15 cellular contexts compared by ENCODE assay signal in the genomic region with DNA sequence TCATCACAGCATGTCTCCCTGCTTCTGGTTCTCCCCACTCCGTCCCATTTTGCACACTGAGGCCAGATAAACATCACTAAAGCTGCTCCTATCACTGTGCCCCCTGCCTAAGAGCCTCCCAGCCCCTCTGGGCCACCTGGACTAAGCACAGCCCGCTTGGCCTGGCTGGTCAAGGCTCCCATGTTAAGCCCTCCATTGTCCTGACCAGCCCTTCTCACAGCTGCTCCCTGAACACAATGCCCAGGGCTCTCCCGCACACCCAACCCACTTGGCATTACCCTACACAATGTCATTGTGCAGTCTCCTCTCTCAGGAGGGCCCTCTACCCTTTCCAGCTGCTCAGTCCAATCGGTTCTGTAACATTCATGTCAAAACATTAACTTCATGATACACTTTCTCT.
DNase-seq lines count a peak whose midpoint lies in the region; ATAC-seq, FAIRE-seq and TF ChIP-seq lines count a peak whose summit lies in the region.
"Had no signal": no experiment of that assay in that cellular context is flagged by ENCODE, and none has a peak within 500 bp of the region (broad histone marks: within the 10 kb centered on the region; RNA-seq: fewer than 3 reads in every experiment).

No MANE protein-coding gene starts in this region.

- TF ChIP-seq EP300 in H1 (IDR thresholded peaks at IDR 0.05; ENCODE audit: borderline replicate concordance in 1 of 2, low read depth in 2 of 2, low read length in 2 of 2) (no peak), transverse colon (IDR thresholded peaks at IDR 0.05; ENCODE audit: low read depth) (no peak)

- H3K36me3 Mint-ChIP-seq in nephron (ENCODE audit: low read depth) (no peaks in the 10 kb centered on the region), T-helper 17 cell (ENCODE audit: low read depth) (peaks cover 2% of the 10 kb centered on the region)

- no peak for FAIRE-seq in H1 (lab: Jason Lieb, UNC)
- FAIRE-seq: A204.1, D721Med, K562 had no signal

- H3K9ac ChIP-seq in H1 (replicated peaks in 1 of 4; ENCODE audit: extremely low read depth in 1 of 4, low read depth in 3 of 4, low read length in 3 of 4) = no peak overlapping the region

- H4K91ac ChIP-seq in H1 (replicated peaks; ENCODE audit: insufficient read length, low read length) = no peak overlapping the region

- H3K27ac Mint-ChIP-seq in nephron (peak overlapping the region; percentile 18 to 57 (median 36)), T-helper 17 cell (no peak overlapping the region)

- H3K9me3 Mint-ChIP-seq in nephron = peaks cover 3% of the 10 kb centered on the region

- POLR2A ChIA-PET in H1 (lab: Charles Lee; ENCODE audit: partially characterized antibody) = no interaction called here

- H3K4me1 Mint-ChIP-seq in nephron (peaks cover 16% of the 10 kb centered on the region), T-helper 17 cell (peaks cover 5% of the 10 kb centered on the region)

- ATAC-seq in right cardiac atrium (no peak), T-helper 17 cell (no peak)
- ATAC-seq: K562 had no signal

- H2BK120ac ChIP-seq in H1 (replicated peaks; ENCODE audit: low read depth, low read length) = no peak overlapping the region

- no peak overlapping the region for H3K18ac ChIP-seq in H1 (ENCODE audit: extremely low read depth, low read length)

- H3K4ac ChIP-seq in H1 (replicated peaks; ENCODE audit: insufficient read length, low read depth, low read length) = no peak overlapping the region

- no peak overlapping the region for H3K4me3 Mint-ChIP-seq in nephron
- no peak overlapping the region for H3K4me3 Mint-ChIP-seq in T-helper 17 cell

- no peaks in the 10 kb centered on the region for H3K27me3 ChIP-seq in left ventricle myocardium inferior (ENCODE audit: low read depth)
- H3K27me3 ChIP-seq in right cardiac atrium (ENCODE audit: control insufficient read depth, insufficient read depth) = no peaks in the 10 kb centered on the region
- H3K27me3 ChIP-seq in H1 (replicated peaks in 1 of 4; ENCODE audit: control insufficient read depth in 3 of 4, extremely low read depth in 1 of 4, insufficient read depth in 3 of 4, low read length in 3 of 4) = no peaks in the 10 kb centered on the region
- no peaks in the 10 kb centered on the region for H3K27me3 ChIP-seq in transverse colon

- H3K4me3 ChIP-seq in left ventricle myocardium inferior (no peak overlapping the region), right cardiac atrium (ENCODE audit: low read length) (no peak overlapping the region), H1 (ENCODE audit: extremely low read depth in 1 of 4, insufficient read depth in 2 of 4, low read depth in 3 of 4, low read length in 4 of 4) (no peak overlapping the region), transverse colon (no peak overlapping the region)
- H3K4me3 ChIP-seq: K562 had no signal

- intact Hi-C loops in left ventricle myocardium inferior (cut with micrococcal nuclease) = no loop called here
- intact Hi-C loops in right cardiac atrium (cut with DNase I) = no loop called here
- intact Hi-C loops in transverse colon (cut with DNase I; ENCODE audit: low total_unique reads) = no loop called here

- no peaks in the 10 kb centered on the region for H3K79me1 ChIP-seq in H1 (ENCODE audit: low read depth, low read length)

- no peaks in the 10 kb centered on the region for H3K79me2 ChIP-seq in H1 (ENCODE audit: control insufficient read depth in 1 of 2, insufficient read depth in 2 of 2, low read length in 2 of 2)

- no peaks in the 10 kb centered on the region for H3K36me3 ChIP-seq in left ventricle myocardium inferior
- no peaks in the 10 kb centered on the region for H3K36me3 ChIP-seq in H1 (ENCODE audit: control insufficient read depth in 2 of 4, insufficient read depth in 4 of 4, low read length in 3 of 4)
- no peaks in the 10 kb centered on the region for H3K36me3 ChIP-seq in transverse colon

- H4K20me1 ChIP-seq in H1 (replicated peaks in 1 of 2; ENCODE audit: control insufficient read depth in 1 of 2, insufficient read depth in 2 of 2, low read length in 2 of 2) = no peaks in the 10 kb centered on the region

- H3K14ac ChIP-seq in H1 (ENCODE audit: insufficient read length) = no peak overlapping the region

- no peaks in the 10 kb centered on the region for H3K9me3 ChIP-seq in left ventricle myocardium inferior (replicated peaks)
- no peaks in the 10 kb centered on the region for H3K9me3 ChIP-seq in right cardiac atrium (ENCODE audit: control insufficient read depth, low read length)
- H3K9me3 ChIP-seq in H1 (ENCODE audit: insufficient read depth in 2 of 2, low read depth in 1 of 2, low read length in 1 of 2) = no peaks in the 10 kb centered on the region
- no peaks in the 10 kb centered on the region for H3K9me3 ChIP-seq in transverse colon
- no peaks in the 10 kb centered on the region for H3K9me3 ChIP-seq in T-helper 17 cell (ENCODE audit: control insufficient read depth, low read length, poor library complexity, severe bottlenecking)

- in situ Hi-C loops in transverse colon (cut with MboI; ENCODE audit: low pct_ligation_motif_present in 1 of 4, low pct_unique_long_range_greater_than_20kb in 1 of 4, low sequenced_read_pairs in 3 of 4) = no loop called here

- peaks cover 29% of the 10 kb centered on the region for H3K4me1 ChIP-seq in left ventricle myocardium inferior
- no peaks in the 10 kb centered on the region for H3K4me1 ChIP-seq in right cardiac atrium (ENCODE audit: control insufficient read depth, insufficient read depth, low read length)
- peaks cover 0 to 8% (median 3%) of the 10 kb centered on the region in 4 experiments; a peak in 4 of 7 replicates for H3K4me1 ChIP-seq in H1 (replicated peaks in 1 of 4; ENCODE audit: control insufficient read depth in 3 of 4, insufficient read depth in 4 of 4, low read length in 3 of 4)
- H3K4me1 ChIP-seq in transverse colon = peaks cover 0 to 26% (median 6%) of the 10 kb centered on the region in 4 donors

- TF ChIP-seq CTCF in left ventricle myocardium inferior (IDR thresholded peaks at IDR 0.05; ENCODE audit: borderline replicate concordance) = no peak
- TF ChIP-seq CTCF in H1 (IDR thresholded peaks at IDR 0.05; ENCODE audit: control extremely low read depth in 1 of 3, insufficient read depth in 1 of 3, low read depth in 1 of 3, low read length in 3 of 3) = no peak
- TF ChIP-seq CTCF in nephron (IDR thresholded peaks at IDR 0.05; ENCODE audit: unreplicated experiment in 3 of 3) = no peak
- no peak for TF ChIP-seq CTCF in transverse colon (IDR thresholded peaks at IDR 0.05)

- H2BK15ac ChIP-seq in H1 (ENCODE audit: low read length) = no peak overlapping the region

- no peak overlapping the region for H2BK5ac ChIP-seq in H1 (ENCODE audit: low read depth, low read length)

- no peak for DNase-seq in left ventricle myocardium inferior
- DNase-seq in right cardiac atrium = no peak
- DNase-seq in H1 (ENCODE audit: low read depth in 1 of 2, low spot score in 2 of 2) = no peak
- no peak for DNase-seq in transverse colon
- DNase-seq in stimulated activated CD4-positive, alpha-beta T cell treated with anti-CD3 and anti-CD28 coated beads, Interleukin-4, amount 100 ng/mL, for 1 hour = no peak
- no peak for DNase-seq in GOT3 (lab: John Stamatoyannopoulos, UW)
- no peak for DNase-seq in T-helper 17 cell
- DNase-seq: H7, NCI-H1694, NCI-H345, NCI-H69 had no signal

- TF ChIP-seq RAD21 in H1 (IDR thresholded peaks at IDR 0.05 in 1 of 2, conservative IDR thresholded peaks at IDR 0.05 in 1 of 2; ENCODE audit: low read depth in 2 of 2, low read length in 2 of 2) = no peak

- H3K27ac ChIP-seq in left ventricle myocardium inferior (replicated peaks) = peak overlapping the region; percentile 86
- H3K27ac ChIP-seq in right cardiac atrium (ENCODE audit: low read length) = no peak overlapping the region
- no peak overlapping the region for H3K27ac ChIP-seq in H1 (ENCODE audit: low read depth, low read length)
- peak overlapping the region in 3 of 4 donors; percentile 72 to 80 (median 79) for H3K27ac ChIP-seq in transverse colon

- no peaks in the 10 kb centered on the region for H3K23me2 ChIP-seq in H1 (ENCODE audit: low read depth, low read length)

- 85% methylated on average over 4 of the region's 4 CpGs for WGBS in right cardiac atrium
- WGBS in H1 (ENCODE audit: extremely low coverage in 1 of 2, insufficient coverage in 1 of 2, insufficient read length in 1 of 2, insufficient replicate concordance in 2 of 2, low coverage in 1 of 2, low lambda C conversion rate in 2 of 2, missing lambda C conversion rate in 1 of 2), 2 experiments = 95% methylated on average over 4 of the region's 4 CpGs; no CpG with 5 or more reads in 1 of the 2 experiments
- WGBS in transverse colon (ENCODE audit: low coverage in 1 of 2), 2 donors = 62 to 76% methylated on average over 2 to 4 of the region's 4 CpGs

- no peak overlapping the region for H2AK5ac ChIP-seq in H1 (ENCODE audit: low read depth, low read length)

- TF ChIP-seq POLR2A in H1 (IDR thresholded peaks at IDR 0.05; ENCODE audit: control extremely low read depth in 1 of 2, low read depth in 2 of 2, low read length in 2 of 2) (no peak), transverse colon (IDR thresholded peaks at IDR 0.05) (no peak)

- H4K5ac ChIP-seq in H1 (ENCODE audit: insufficient read length, low read depth, low read length) = no peak overlapping the region

- H2BK12ac ChIP-seq in H1 (ENCODE audit: low read depth, low read length) = no peak overlapping the region

- CTCF ChIA-PET in H1 (lab: Charles Lee; ENCODE audit: partially characterized antibody) = interaction anchor here (1.1 to 1.7 kb wide), 3 partner anchors 13 to 117 kb away, joined by 3 to 4 read pairs (median 3); no protein-coding TSS in a partner anchor

- no peak overlapping the region for H2BK20ac ChIP-seq in H1 (ENCODE audit: low read length)

- no peak overlapping the region for H2AFZ ChIP-seq in H1 (ENCODE audit: low read length)

- no peak overlapping the region for H3K4me2 ChIP-seq in H1 (ENCODE audit: insufficient read depth in 1 of 2, low read depth in 2 of 2, low read length in 2 of 2)

- peaks cover 18% of the 10 kb centered on the region for H3K27me3 Mint-ChIP-seq in nephron (ENCODE audit: low read depth)
- H3K27me3 Mint-ChIP-seq in T-helper 17 cell = peaks cover 59% of the 10 kb centered on the region

- H3K23ac ChIP-seq in H1 (ENCODE audit: insufficient read length) = no peak overlapping the region

- no peak overlapping the region for H3K56ac ChIP-seq in H1 (replicated peaks; ENCODE audit: insufficient read length, low read depth, low read length)

- H4K8ac ChIP-seq in H1 (ENCODE audit: extremely low read depth, insufficient read depth, low read length) = 0 out of 2 replicates have a peak overlapping the region, but pooled peaks have one; percentile 9

TF ChIP-seq in H1, 55 proteins besides CTCF, POLR2A, EP300 and RAD21 (continues in another document):
- TF ChIP-seq CTBP2 (IDR thresholded peaks at IDR 0.05; ENCODE audit: borderline replicate concordance, insufficient read depth, insufficient read length, low read length) (no peak), SP2 (IDR thresholded peaks at IDR 0.05; ENCODE audit: low read length) (no peak), HDAC2 (IDR thresholded peaks at IDR 0.05; ENCODE audit: borderline replicate concordance in 1 of 2, low read depth in 2 of 2, low read length in 2 of 2) (no peak), TAF1 (IDR thresholded peaks at IDR 0.05; ENCODE audit: low read depth, low read length) (no peak), SIRT6 (IDR thresholded peaks at IDR 0.05; ENCODE audit: low read length) (no peak), CHD2 (IDR thresholded peaks at IDR 0.05; ENCODE audit: low read length) (no peak), EZH2 (IDR thresholded peaks at IDR 0.05; ENCODE audit: low read depth, low read length, severe bottlenecking) (no peak)

Comparison
In these comparisons a context has a peak if more than half of its experiments do, and no peak if none do; other contexts are left out.
1. H3K27ac ChIP-seq: peak in left ventricle myocardium inferior (single experiment) and transverse colon (3 of 4); none in right cardiac atrium (single experiment) and H1 (single experiment).